In genomic region chr3:122578110-122578740, GRCh38 we compare ENCODE assay signal across 9 cellular contexts. TPM values are rescaled to one million over a fixed set of nuclear protein-coding genes. Genes with fewer than 3 reads are reported as not detected.
A peak's percentile ranks its signal among the peaks of the same experiment; 100 is the strongest.
DNase-seq lines count a peak whose midpoint lies in the region; ATAC-seq and TF ChIP-seq lines count a peak whose summit lies in the region.
"Had no signal": no experiment of that assay in that cellular context is flagged by ENCODE, and none has a peak within 500 bp of the region (broad histone marks: within the 10 kb centered on the region; RNA-seq: fewer than 3 reads in every experiment).

No MANE protein-coding gene starts in this region.

- 45 to 57% methylated on average over 5 of the region's 5 CpGs for WGBS in upper lobe of left lung, 2 donors

- H3K27me3 ChIP-seq in cardiac muscle cell (peaks cover 29% of the 10 kb centered on the region), upper lobe of left lung (no peaks in the 10 kb centered on the region)

- H3K4me1 Mint-ChIP-seq in activated naive CD8-positive, alpha-beta T cell treated with anti-CD3 and anti-CD28 coated beads for 36 hours, result peaks cover 46% of the 10 kb centered on the region
- peaks cover 34% of the 10 kb centered on the region for H3K4me1 Mint-ChIP-seq in memory B cell

- no peak overlapping the region for H3K27ac ChIP-seq in cardiac muscle cell
- peak overlapping the region in 2 of 4 donors; percentile 46 to 68 for H3K27ac ChIP-seq in upper lobe of left lung

- peak overlapping the region; percentile 99 for H3K4me3 Mint-ChIP-seq in activated naive CD8-positive, alpha-beta T cell treated with anti-CD3 and anti-CD28 coated beads for 36 hours
- peak overlapping the region; percentile 98 for H3K4me3 Mint-ChIP-seq in memory B cell

- peaks cover 42% of the 10 kb centered on the region for H3K36me3 Mint-ChIP-seq in activated naive CD8-positive, alpha-beta T cell treated with anti-CD3 and anti-CD28 coated beads for 36 hours
- H3K36me3 Mint-ChIP-seq in memory B cell, result peaks cover 19% of the 10 kb centered on the region

- peak overlapping the region; percentile 17 for H3K4me3 ChIP-seq in cardiac muscle cell
- H3K4me3 ChIP-seq in upper lobe of left lung, result peak overlapping the region in 3 of 4 donors; percentile 41 to 61 (median 54)

- TF ChIP-seq EP300 in upper lobe of left lung (IDR thresholded peaks at IDR 0.05), result no peak

- peaks cover 4% of the 10 kb centered on the region for H3K4me1 ChIP-seq in cardiac muscle cell (ENCODE audit: low read depth)
- peaks cover 6 to 23% (median 10%) of the 10 kb centered on the region in 4 donors for H3K4me1 ChIP-seq in upper lobe of left lung

- no peak for TF ChIP-seq CTCF in cardiac muscle cell (IDR thresholded peaks at IDR 0.05; ENCODE audit: low read depth, low read length)
- no peak for TF ChIP-seq CTCF in upper lobe of left lung (IDR thresholded peaks at IDR 0.05)

- no peaks in the 10 kb centered on the region for H3K27me3 Mint-ChIP-seq in activated naive CD8-positive, alpha-beta T cell treated with anti-CD3 and anti-CD28 coated beads for 36 hours
- no peaks in the 10 kb centered on the region for H3K27me3 Mint-ChIP-seq in memory B cell

- TF ChIP-seq POLR2A in upper lobe of left lung (IDR thresholded peaks at IDR 0.05), result no peak

- DNase-seq in cardiac muscle cell (ENCODE audit: low read depth in 1 of 2, low spot score in 1 of 2) (no peak), Right ventricle myocardium superior (no peak), memory B cell (ENCODE audit: low spot score in 2 of 2) (no peak), upper lobe of left lung (no peak), SIG-M5 treated with dmso at 0.1 percent for 504 hours (lab: John Stamatoyannopoulos, UW; ENCODE audit: unreplicated experiment) (no peak), NCI-H2081 (lab: John Stamatoyannopoulos, UW) (no peak)
- no peak for DNase-seq in activated naive CD8-positive, alpha-beta T cell treated with anti-CD3 and anti-CD28 coated beads for 36 hours
- DNase-seq: NCI-H446 had no signal

- intact Hi-C loops in Right ventricle myocardium superior (cut with DNase I), result no loop called here

- H3K36me3 ChIP-seq in cardiac muscle cell, result no peaks in the 10 kb centered on the region
- peaks cover 0 to 7% (median 0%) of the 10 kb centered on the region in 4 donors for H3K36me3 ChIP-seq in upper lobe of left lung

- H3K9me3 Mint-ChIP-seq in activated naive CD8-positive, alpha-beta T cell treated with anti-CD3 and anti-CD28 coated beads for 36 hours, result peaks cover 16% of the 10 kb centered on the region
- H3K9me3 Mint-ChIP-seq in memory B cell, result peaks cover 7% of the 10 kb centered on the region

- H3K9me3 ChIP-seq in cardiac muscle cell (ENCODE audit: low read depth), result no peaks in the 10 kb centered on the region
- peaks cover 11 to 13% (median 12%) of the 10 kb centered on the region in 4 donors for H3K9me3 ChIP-seq in upper lobe of left lung

- H3K27ac Mint-ChIP-seq in activated naive CD8-positive, alpha-beta T cell treated with anti-CD3 and anti-CD28 coated beads for 36 hours, result peak overlapping the region; percentile 99
- H3K27ac Mint-ChIP-seq in memory B cell, result peak overlapping the region; percentile 96

- ATAC-seq in Right ventricle myocardium superior (ENCODE audit: poor library complexity), result no peak
- ATAC-seq in memory B cell (ENCODE audit: low read depth), result no peak
- ATAC-seq in upper lobe of left lung (ENCODE audit: low FRiP score in 2 of 2), result no peak
- no peak for ATAC-seq in GM18511 (IDR thresholded peaks at IDR 0.05; ENCODE audit: unreplicated experiment)

RNA-seq across cellular contexts. Expression of gene PARP15, which starts 0.8 kb away (rescaled TPM):
- not detected in 2 replicates for total RNA-seq in cardiac muscle cell
- polyA plus RNA-seq in cardiac muscle cell, result 0.05 TPM in 1 of 2 replicates, not detected in the other
- 0.40 TPM for total RNA-seq in Right ventricle myocardium superior
- total RNA-seq in activated naive CD8-positive, alpha-beta T cell treated with anti-CD3 and anti-CD28 coated beads for 36 hours, result 1 to 10 TPM; 8.7 to 9.1 TPM
- total RNA-seq in upper lobe of left lung, result 10 to 100 TPM in 4 of 6 donors, 1 to 10 TPM in 2; 7.0 to 30.4 (median 12.3) TPM

RNA-seq across cellular contexts. Expression of gene DTX3L, which starts 14.1 kb away (rescaled TPM):
- total RNA-seq in cardiac muscle cell, result 0.14 and 0.33 TPM in 2 replicates
- 0.04 and 0.22 TPM in 2 replicates for polyA plus RNA-seq in cardiac muscle cell
- 10.2 TPM for total RNA-seq in Right ventricle myocardium superior
- 10 to 100 TPM; 52.8 to 54.9 TPM for total RNA-seq in activated naive CD8-positive, alpha-beta T cell treated with anti-CD3 and anti-CD28 coated beads for 36 hours
- 10 to 100 TPM; 24.3 to 66.4 (median 51.8) TPM for total RNA-seq in upper lobe of left lung

RNA-seq across cellular contexts. Expression of gene PARP9, which starts 14.1 kb away (rescaled TPM):
- 0.25 and 0.42 TPM in 2 replicates for total RNA-seq in cardiac muscle cell
- 0.56 and 0.60 TPM in 2 replicates for polyA plus RNA-seq in cardiac muscle cell
- total RNA-seq in Right ventricle myocardium superior, result 10.0 TPM
- total RNA-seq in activated naive CD8-positive, alpha-beta T cell treated with anti-CD3 and anti-CD28 coated beads for 36 hours, result 10 to 100 TPM; 39.0 to 40.9 TPM
- total RNA-seq in upper lobe of left lung, result 10 to 100 TPM; 49.2 to 70.8 (median 58.0) TPM
